Comparison of ENCODE assay signal across 20 cellular contexts in the genomic region with DNA sequence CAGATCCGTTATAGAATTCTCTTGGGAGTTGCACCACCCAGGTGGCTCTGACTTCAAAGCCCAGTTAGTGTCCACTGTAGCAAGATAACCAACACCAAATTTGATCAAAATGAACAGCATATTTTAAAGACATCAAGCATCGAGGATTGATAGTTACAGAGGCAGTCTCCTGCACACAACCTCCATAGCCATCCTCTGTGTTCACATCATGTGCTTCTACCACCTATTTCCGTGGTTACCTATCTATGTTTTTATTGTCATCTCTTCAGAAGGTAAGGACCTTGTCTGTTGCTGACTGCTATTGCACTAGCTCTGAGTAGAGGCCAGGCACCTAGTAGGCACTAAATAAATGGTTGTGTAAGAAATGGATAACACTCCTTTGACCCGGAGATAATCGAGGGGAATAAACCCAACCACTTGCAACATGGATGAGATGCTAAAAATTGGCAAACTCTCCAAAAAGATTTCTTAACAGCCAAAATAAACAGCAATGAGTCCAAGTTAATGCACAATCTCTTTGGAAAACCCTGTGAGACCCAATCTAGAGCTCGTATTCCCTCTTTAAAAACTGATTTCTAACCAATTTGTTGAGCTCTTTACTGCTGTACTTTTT. TPM values are rescaled to one million over a fixed set of nuclear protein-coding genes. Genes with fewer than 3 reads are reported as not detected.
DNase-seq lines count a peak whose midpoint lies in the region; ATAC-seq, FAIRE-seq and TF ChIP-seq lines count a peak whose summit lies in the region.
"Had no signal": no experiment of that assay in that cellular context is flagged by ENCODE, and none has a peak within 500 bp of the region (broad histone marks: within the 10 kb centered on the region; RNA-seq: fewer than 3 reads in every experiment).

No MANE protein-coding gene starts in this region.

- peak overlapping the region; percentile 73 for H3K27ac ChIP-seq in cardiac muscle cell
- peak overlapping the region in 3 of 12 donors; percentile 30 to 61 (median 50) for H3K27ac ChIP-seq in heart left ventricle
- peak overlapping the region in 3 of 4 donors; percentile 64 to 77 (median 69) for H3K27ac ChIP-seq in esophagus muscularis mucosa (replicated peaks in 1 of 4)
- peak overlapping the region; percentile 15 to 54 for H3K27ac ChIP-seq in aorta (ENCODE audit: low read depth in 1 of 2, low read length in 2 of 2)
- H3K27ac ChIP-seq: HL-60, RWPE1 had no signal

- no peak for TF ChIP-seq CTCF in cardiac muscle cell (IDR thresholded peaks at IDR 0.05; ENCODE audit: low read depth, low read length)
- no peak for TF ChIP-seq CTCF in heart left ventricle (IDR thresholded peaks at IDR 0.05)
- no peak for TF ChIP-seq CTCF in esophagus muscularis mucosa (IDR thresholded peaks at IDR 0.05)
- no peak for TF ChIP-seq CTCF in natural killer cell (IDR thresholded peaks at IDR 0.05)
- no peak for TF ChIP-seq CTCF in D721Med (IDR thresholded peaks at IDR 0.05; ENCODE audit: insufficient read depth, missing control alignments)

- no peak for TF ChIP-seq EP300 in esophagus muscularis mucosa (IDR thresholded peaks at IDR 0.05)

- no peak for FAIRE-seq in D721Med (lab: Jason Lieb, UNC)
- FAIRE-seq: colon, H1, small intestine, urothelium cell line had no signal

- peak overlapping the region; percentile 71 to 72 for H3K27ac Mint-ChIP-seq in natural killer cell
- no peak overlapping the region for H3K27ac Mint-ChIP-seq in activated CD4-positive, alpha-beta T cell treated with anti-CD3 and anti-CD28 coated beads, Interleukin-2, amount 10 ng/mL, durations not matched to agents 24 days and 14 days
- H3K27ac Mint-ChIP-seq: activated CD4-positive, alpha-beta memory T cell treated with anti-CD3 and anti-CD28 coated beads, Interleukin-2, amount 10 ng/mL, durations not matched to agents 7 days and 5 days had no signal

- H3K4me1 ChIP-seq in cardiac muscle cell (ENCODE audit: low read depth), result peaks cover 46% of the 10 kb centered on the region
- H3K4me1 ChIP-seq in heart left ventricle, result peaks cover 0 to 47% (median 14%) of the 10 kb centered on the region in 12 donors
- peaks cover 3 to 65% (median 52%) of the 10 kb centered on the region in 4 donors for H3K4me1 ChIP-seq in esophagus muscularis mucosa
- peaks cover 0 to 23% of the 10 kb centered on the region in 2 donors for H3K4me1 ChIP-seq in aorta (ENCODE audit: control insufficient read depth in 1 of 2, insufficient read depth in 2 of 2, low read length in 2 of 2)

- no peaks in the 10 kb centered on the region for H3K9me3 Mint-ChIP-seq in natural killer cell
- peaks cover under 1% of the 10 kb centered on the region for H3K9me3 Mint-ChIP-seq in activated CD4-positive, alpha-beta T cell treated with anti-CD3 and anti-CD28 coated beads, Interleukin-2, amount 10 ng/mL, durations not matched to agents 24 days and 14 days
- H3K9me3 Mint-ChIP-seq: activated CD4-positive, alpha-beta memory T cell treated with anti-CD3 and anti-CD28 coated beads, Interleukin-2, amount 10 ng/mL, durations not matched to agents 7 days and 5 days had no signal

- WGBS in heart left ventricle, 4 donors, result 70 to 78% (median 73%) methylated on average over 6 of the region's 6 CpGs
- WGBS in esophagus muscularis mucosa, result 66% methylated on average over 6 of the region's 6 CpGs
- 31 to 39% methylated on average over 6 of the region's 6 CpGs for WGBS in aorta, 2 donors

- no peak for ATAC-seq in heart left ventricle
- no peak for ATAC-seq in natural killer cell
- peak; percentile 45 for ATAC-seq in aorta (ENCODE audit: low FRiP score)

- TF ChIP-seq POLR2A in heart left ventricle (IDR thresholded peaks at IDR 0.05) (no peak), esophagus muscularis mucosa (IDR thresholded peaks at IDR 0.05; ENCODE audit: low read depth) (no peak)

- H3K9me3 ChIP-seq in cardiac muscle cell (ENCODE audit: low read depth), result no peaks in the 10 kb centered on the region
- H3K9me3 ChIP-seq in heart left ventricle, result no peaks in the 10 kb centered on the region
- H3K9me3 ChIP-seq in esophagus muscularis mucosa, result no peaks in the 10 kb centered on the region
- no peaks in the 10 kb centered on the region for H3K9me3 ChIP-seq in aorta (ENCODE audit: control insufficient read depth, low read length)

- no peaks in the 10 kb centered on the region for H3K36me3 Mint-ChIP-seq in natural killer cell
- no peaks in the 10 kb centered on the region for H3K36me3 Mint-ChIP-seq in activated CD4-positive, alpha-beta T cell treated with anti-CD3 and anti-CD28 coated beads, Interleukin-2, amount 10 ng/mL, durations not matched to agents 24 days and 14 days (ENCODE audit: low read depth)

- no peaks in the 10 kb centered on the region for H3K27me3 Mint-ChIP-seq in natural killer cell (ENCODE audit: low read depth in 2 of 2)
- no peaks in the 10 kb centered on the region for H3K27me3 Mint-ChIP-seq in activated CD4-positive, alpha-beta T cell treated with anti-CD3 and anti-CD28 coated beads, Interleukin-2, amount 10 ng/mL, durations not matched to agents 24 days and 14 days
- H3K27me3 Mint-ChIP-seq: activated CD4-positive, alpha-beta memory T cell treated with anti-CD3 and anti-CD28 coated beads, Interleukin-2, amount 10 ng/mL, durations not matched to agents 7 days and 5 days had no signal

- H3K4me3 ChIP-seq in cardiac muscle cell (no peak overlapping the region), heart left ventricle (no peak overlapping the region), esophagus muscularis mucosa (no peak overlapping the region), aorta (ENCODE audit: low read length in 2 of 2) (no peak overlapping the region)

- H3K27me3 ChIP-seq in cardiac muscle cell (no peaks in the 10 kb centered on the region), heart left ventricle (no peaks in the 10 kb centered on the region), esophagus muscularis mucosa (no peaks in the 10 kb centered on the region), aorta (ENCODE audit: control insufficient read depth in 1 of 2, insufficient read depth in 2 of 2, low read length in 1 of 2) (no peaks in the 10 kb centered on the region)

- H3K4me3 Mint-ChIP-seq in natural killer cell, result peak overlapping the region; percentile 69
- H3K4me3 Mint-ChIP-seq in activated CD4-positive, alpha-beta T cell treated with anti-CD3 and anti-CD28 coated beads, Interleukin-2, amount 10 ng/mL, durations not matched to agents 24 days and 14 days, result no peak overlapping the region
- H3K4me3 Mint-ChIP-seq: activated CD4-positive, alpha-beta memory T cell treated with anti-CD3 and anti-CD28 coated beads, Interleukin-2, amount 10 ng/mL, durations not matched to agents 7 days and 5 days had no signal

- DNase-seq in cardiac muscle cell (ENCODE audit: low read depth in 1 of 2, low spot score in 1 of 2) (peak in 1 of 2 donors; percentile 62), heart left ventricle (no peak), esophagus muscularis mucosa (ENCODE audit: extremely low spot score) (peak; percentile 74), natural killer cell (no peak), aorta (no peak), D721Med (ENCODE audit: insufficient read length, low spot score) (no peak), HuH-7.5 (ENCODE audit: low spot score) (no peak)
- DNase-seq in activated CD4-positive, alpha-beta T cell treated with anti-CD3 and anti-CD28 coated beads, Interleukin-2, amount 10 ng/mL, durations not matched to agents 24 days and 14 days, result no peak
- DNase-seq: activated CD4-positive, alpha-beta memory T cell treated with anti-CD3 and anti-CD28 coated beads, Interleukin-2, amount 10 ng/mL, durations not matched to agents 7 days and 5 days; amniotic stem cell; KG1; NCI-H1417 treated with DMSO at 0.1 percent for 48 hours; NK-92 treated with Interleukin-12 subunit alpha and Interleukin-12 subunit beta, amount 100 ng/mL, for 24 hours; occipital lobe; small intestine had no signal

- peaks cover 50 to 55% of the 10 kb centered on the region in 2 donors for H3K4me1 Mint-ChIP-seq in natural killer cell
- H3K4me1 Mint-ChIP-seq in activated CD4-positive, alpha-beta T cell treated with anti-CD3 and anti-CD28 coated beads, Interleukin-2, amount 10 ng/mL, durations not matched to agents 24 days and 14 days, result peaks cover 15% of the 10 kb centered on the region

- H3K36me3 ChIP-seq in cardiac muscle cell, result no peaks in the 10 kb centered on the region
- H3K36me3 ChIP-seq in heart left ventricle, result no peaks in the 10 kb centered on the region
- H3K36me3 ChIP-seq in esophagus muscularis mucosa, result no peaks in the 10 kb centered on the region
- H3K36me3 ChIP-seq in aorta (ENCODE audit: control insufficient read depth in 1 of 2, insufficient read depth in 2 of 2, low read length in 1 of 2), result peaks cover 0 to 2% of the 10 kb centered on the region in 2 donors

- intact Hi-C loops in heart left ventricle (cut with DNase I), result loop anchor here in 1 of 10 donors (5.0 to 10.0 kb wide), 2 partner anchors 39 to 408 kb away; a partner anchor contains a TSS
- intact Hi-C loops in esophagus muscularis mucosa (cut with DNase I), result no loop called here
- intact Hi-C loops in natural killer cell (cut with micrococcal nuclease), result loop anchor here (5.0 kb wide), 1 partner anchor 419 kb away; no protein-coding TSS in a partner anchor
- intact Hi-C loops in aorta (cut with DNase I), result no loop called here
- intact Hi-C loops in activated CD4-positive, alpha-beta T cell treated with anti-CD3 and anti-CD28 coated beads, Interleukin-2, amount 10 ng/mL, durations not matched to agents 24 days and 14 days (cut with micrococcal nuclease), result no loop called here

RNA-seq across cellular contexts. Expression of a gene that starts 14.7 kb away (rescaled TPM):
- total RNA-seq in cardiac muscle cell (not detected in 2 replicates), heart left ventricle (1 to 10 TPM in 5 of 9 donors, under 1 TPM in 4; 0.35 to 4.3 (median 1.7) TPM), esophagus muscularis mucosa (10 to 100 TPM; 15.7 to 41.9 (median 26.0) TPM), natural killer cell (not detected), aorta (10 to 100 TPM; 12.5 to 15.5 TPM)
- polyA plus RNA-seq in cardiac muscle cell (not detected in 2 replicates), heart left ventricle (under 1 TPM; 0.21 to 0.84 TPM), aorta (10 to 100 TPM in 1 of 2 donors, 1 to 10 TPM in 1; 9.5 to 14.9 TPM)
- total RNA-seq in activated CD4-positive, alpha-beta T cell treated with anti-CD3 and anti-CD28 coated beads, Interleukin-2, amount 10 ng/mL, durations not matched to agents 24 days and 14 days, result not detected in 2 replicates
- total RNA-seq: activated CD4-positive, alpha-beta memory T cell treated with anti-CD3 and anti-CD28 coated beads, Interleukin-2, amount 10 ng/mL, durations not matched to agents 7 days and 5 days; H1 had no signal
- polyA plus RNA-seq: H1 had no signal

RNA-seq across cellular contexts. Expression of a gene that starts 56.6 kb away (rescaled TPM):
- total RNA-seq in cardiac muscle cell (20.7 and 43.5 TPM in 2 replicates), heart left ventricle (10 to 100 TPM in 3 of 9 donors, 1 to 10 TPM in 6; 3.1 to 14.4 (median 9.0) TPM), esophagus muscularis mucosa (10 to 100 TPM; 23.0 to 59.7 (median 45.0) TPM), natural killer cell (1 to 10 TPM in 1 of 3 donors, under 1 TPM in 2; 0.78 to 1.6 (median 0.83) TPM), aorta (10 to 100 TPM; 26.4 to 37.1 TPM)
- polyA plus RNA-seq in cardiac muscle cell (17.3 and 29.0 TPM in 2 replicates), heart left ventricle (1 to 10 TPM; 3.4 to 5.6 TPM), aorta (10 to 100 TPM; 37.5 to 41.9 TPM)
- total RNA-seq in activated CD4-positive, alpha-beta T cell treated with anti-CD3 and anti-CD28 coated beads, Interleukin-2, amount 10 ng/mL, durations not matched to agents 24 days and 14 days, result not detected in 2 replicates
- total RNA-seq: activated CD4-positive, alpha-beta memory T cell treated with anti-CD3 and anti-CD28 coated beads, Interleukin-2, amount 10 ng/mL, durations not matched to agents 7 days and 5 days had no signal
